In genomic region chr7:101155303-101155702, GRCh38 we compare ENCODE assay signal across 9 cellular contexts. TPM values are rescaled to one million over a fixed set of nuclear protein-coding genes. Genes with fewer than 3 reads are reported as not detected.
DNase-seq lines count a peak whose midpoint lies in the region; ATAC-seq and TF ChIP-seq lines count a peak whose summit lies in the region.
"Had no signal": no experiment of that assay in that cellular context is flagged by ENCODE, and none has a peak within 500 bp of the region (broad histone marks: within the 10 kb centered on the region; RNA-seq: fewer than 3 reads in every experiment).

No MANE protein-coding gene starts in this region.

- H3K4me1 ChIP-seq in BLaER1 treated with 17β-estradiol and CSF1 and Interleukin-3, amounts not matched to agents 10 nM and 100 nM, result peaks cover 27 to 46% (median 41%) of the 10 kb centered on the region in 10 experiments
- H3K4me1 ChIP-seq in effector memory CD4-positive, alpha-beta T cell (ENCODE audit: control insufficient read depth, insufficient read depth, low read length, poor library complexity, severe bottlenecking), result peaks cover 18% of the 10 kb centered on the region

- H3K9me3 ChIP-seq in BLaER1 treated with 17β-estradiol and CSF1 and Interleukin-3, amounts not matched to agents 10 nM and 100 nM (replicated peaks in 1 of 11), result no peaks in the 10 kb centered on the region
- H3K9me3 ChIP-seq in MG63, result no peaks in the 10 kb centered on the region
- H3K9me3 ChIP-seq in effector memory CD4-positive, alpha-beta T cell (ENCODE audit: control insufficient read depth, low read length), result no peaks in the 10 kb centered on the region

- no peak overlapping the region for H3K27ac Mint-ChIP-seq in nephron progenitor cell

- peak overlapping the region; percentile 87 for H3K4me3 Mint-ChIP-seq in nephron progenitor cell

- H4K20me1 ChIP-seq in BLaER1 treated with 17β-estradiol and CSF1 and Interleukin-3, amounts not matched to agents 10 nM and 100 nM, result peaks cover 0 to 47% (median 0%) of the 10 kb centered on the region in 11 experiments; a peak in 6 of 22 replicates

- H3K9me3 Mint-ChIP-seq in nephron progenitor cell, result peaks cover 4% of the 10 kb centered on the region

- H3K9ac ChIP-seq in BLaER1 treated with 17β-estradiol and CSF1 and Interleukin-3, amounts not matched to agents 10 nM and 100 nM, result peak overlapping the region; percentile 80 to 89 (median 85)

- DNase-seq in MG63 (no peak), nephron progenitor cell (no peak), GM19238 (ENCODE audit: insufficient read length, low spot score) (no peak)
- no peak for DNase-seq in effector memory CD4-positive, alpha-beta T cell
- DNase-seq: cerebellar nuclear complex had no signal

- no peaks in the 10 kb centered on the region for H3K27me3 ChIP-seq in BLaER1 treated with 17β-estradiol and CSF1 and Interleukin-3, amounts not matched to agents 10 nM and 100 nM
- H3K27me3 ChIP-seq in MG63, result no peaks in the 10 kb centered on the region
- H3K27me3 ChIP-seq in effector memory CD4-positive, alpha-beta T cell (replicated peaks; ENCODE audit: control insufficient read depth, insufficient read depth, low read length, poor library complexity, severe bottlenecking), result no peaks in the 10 kb centered on the region

- peaks cover 16% of the 10 kb centered on the region for H3K27me3 Mint-ChIP-seq in nephron progenitor cell (ENCODE audit: low read depth, poor library complexity)

- H3K36me3 ChIP-seq in BLaER1 treated with 17β-estradiol and CSF1 and Interleukin-3, amounts not matched to agents 10 nM and 100 nM, result peaks cover 23 to 43% (median 36%) of the 10 kb centered on the region in 11 experiments
- H3K36me3 ChIP-seq in MG63, result no peaks in the 10 kb centered on the region
- peaks cover 11% of the 10 kb centered on the region for H3K36me3 ChIP-seq in effector memory CD4-positive, alpha-beta T cell (ENCODE audit: control insufficient read depth, insufficient read depth, low read length)

- H3K4me3 ChIP-seq in BLaER1 treated with 17β-estradiol and CSF1 and Interleukin-3, amounts not matched to agents 10 nM and 100 nM, result peak overlapping the region; percentile 70 to 93 (median 82)
- H3K4me3 ChIP-seq in MG63, result peak overlapping the region; percentile 68
- peak overlapping the region; percentile 61 for H3K4me3 ChIP-seq in effector memory CD4-positive, alpha-beta T cell (ENCODE audit: insufficient read depth, low read depth, low read length, poor library complexity, severe bottlenecking)

- ATAC-seq in HG02759 (IDR thresholded peaks at IDR 0.05; ENCODE audit: unreplicated experiment) (no peak), HG02852 (IDR thresholded peaks at IDR 0.05; ENCODE audit: unreplicated experiment) (no peak), HG03432 (IDR thresholded peaks at IDR 0.05; ENCODE audit: unreplicated experiment) (no peak)

- peaks cover 35% of the 10 kb centered on the region for H3K36me3 Mint-ChIP-seq in nephron progenitor cell (ENCODE audit: low read depth)

- peak overlapping the region; percentile 39 to 82 (median 75) for H3K27ac ChIP-seq in BLaER1 treated with 17β-estradiol and CSF1 and Interleukin-3, amounts not matched to agents 10 nM and 100 nM
- no peak overlapping the region for H3K27ac ChIP-seq in effector memory CD4-positive, alpha-beta T cell (ENCODE audit: insufficient read depth, low read length, poor library complexity, severe bottlenecking)

- peaks cover 37% of the 10 kb centered on the region for H3K4me1 Mint-ChIP-seq in nephron progenitor cell

- no peak for TF ChIP-seq CTCF in nephron progenitor cell (IDR thresholded peaks at IDR 0.05)

- peak overlapping the region; percentile 90 to 100 (median 97) for H3K4me2 ChIP-seq in BLaER1 treated with 17β-estradiol and CSF1 and Interleukin-3, amounts not matched to agents 10 nM and 100 nM

RNA-seq across cellular contexts. Expression of gene AP1S1, which starts 1.0 kb away (rescaled TPM):
- total RNA-seq in MG63 (2014; rRNA removed; shearing (Covaris generic); ENCODE audit: low replicate concordance), result 153 and 159 TPM in 2 replicates

RNA-seq across cellular contexts. Expression of gene VGF, which starts 10.1 kb away (rescaled TPM):
- 0.63 TPM in 1 of 2 replicates, not detected in the other for total RNA-seq in MG63 (2014; rRNA removed; shearing (Covaris generic); ENCODE audit: low replicate concordance)

RNA-seq across cellular contexts. Expression of gene NAT16, which starts 24.8 kb away (rescaled TPM):
- total RNA-seq in MG63 (2014; rRNA removed; shearing (Covaris generic); ENCODE audit: low replicate concordance), result not detected in 2 replicates

RNA-seq across cellular contexts. Expression of gene SERPINE1, which starts 28.4 kb away (rescaled TPM):
- 59.2 and 73.4 TPM in 2 replicates for total RNA-seq in MG63 (2014; rRNA removed; shearing (Covaris generic); ENCODE audit: low replicate concordance)

RNA-seq across cellular contexts. Expression of gene MOGAT3, which starts 45.5 kb away (rescaled TPM):
- total RNA-seq in MG63 (2014; rRNA removed; shearing (Covaris generic); ENCODE audit: low replicate concordance), result not detected in 2 replicates
